10 cellular contexts compared by ENCODE assay signal in the genomic region with DNA sequence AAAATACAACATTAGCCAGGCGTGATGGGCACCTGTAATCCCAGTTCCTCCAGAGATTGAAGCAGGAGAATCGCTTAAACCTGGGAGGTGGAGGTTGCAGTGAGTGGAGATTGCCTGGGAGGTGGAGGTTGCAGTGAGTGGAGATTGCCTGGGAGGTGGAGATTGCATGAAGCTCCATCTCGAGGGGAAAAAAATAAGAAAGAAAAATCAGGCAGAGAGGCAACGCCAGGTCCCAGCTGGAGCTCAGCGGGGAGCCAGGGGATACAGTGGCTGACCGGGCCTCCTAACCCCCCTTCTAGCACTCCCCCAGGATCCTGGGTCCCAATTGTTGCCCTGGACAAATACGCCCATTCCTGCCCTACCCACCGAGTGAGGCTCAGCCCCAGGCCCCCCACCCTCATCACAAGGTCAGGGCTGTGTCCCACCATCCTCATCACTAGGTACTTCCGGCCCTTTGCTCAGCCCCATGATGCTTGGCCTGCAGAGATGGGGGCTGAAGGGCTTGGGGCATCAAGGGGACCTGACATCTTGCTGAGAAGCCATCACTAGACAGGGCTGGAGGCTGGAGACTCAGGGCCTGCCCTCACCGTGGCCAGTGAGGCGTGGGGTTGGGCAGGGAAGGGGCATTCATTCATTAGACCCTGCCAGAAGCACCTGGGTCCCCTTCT. TPM values are rescaled to one million over a fixed set of nuclear protein-coding genes. Genes with fewer than 3 reads are reported as not detected.
DNase-seq lines count a peak whose midpoint lies in the region; ATAC-seq and TF ChIP-seq lines count a peak whose summit lies in the region.
"Had no signal": no experiment of that assay in that cellular context is flagged by ENCODE, and none has a peak within 500 bp of the region (broad histone marks: within the 10 kb centered on the region; RNA-seq: fewer than 3 reads in every experiment).

No MANE protein-coding gene starts in this region.

- H3K4me3 ChIP-seq in right atrium auricular region (peak overlapping the region; percentile 93 to 97), adipocyte (ENCODE audit: low read length) (peak overlapping the region; percentile 88), mononuclear cell (ENCODE audit: low read length) (peak overlapping the region; percentile 73)

- no peak for DNase-seq in right atrium auricular region (ENCODE audit: low spot score)
- DNase-seq in left ventricle myocardium superior = no peak
- no peak for DNase-seq in adipocyte (ENCODE audit: low read depth)
- no peak for DNase-seq in GM03348 (ENCODE audit: low spot score)
- DNase-seq in NCI-H526 (lab: John Stamatoyannopoulos, UW) = no peak
- DNase-seq in DMS 273 treated with DMSO at 0.1 percent for 48 hours (lab: John Stamatoyannopoulos, UW) = no peak
- DNase-seq: activated CD4-positive, alpha-beta T cell treated with anti-CD3 and anti-CD28 coated beads for 48 hours; NCI-H2029 treated with DMSO at 0.1 percent for 48 hours had no signal

- TF ChIP-seq CTCF in right atrium auricular region (IDR thresholded peaks at IDR 0.05) = no peak

- H3K9me3 ChIP-seq in right atrium auricular region (no peaks in the 10 kb centered on the region), adipocyte (ENCODE audit: control insufficient read depth, low read length) (no peaks in the 10 kb centered on the region), mononuclear cell (ENCODE audit: low read depth, low read length) (no peaks in the 10 kb centered on the region)

- H3K36me3 ChIP-seq in right atrium auricular region = peaks cover 37% of the 10 kb centered on the region
- H3K36me3 ChIP-seq in adipocyte (ENCODE audit: control insufficient read depth, insufficient read depth, low read length, severe bottlenecking) = peaks cover 42% of the 10 kb centered on the region

- H3K4me1 ChIP-seq in right atrium auricular region (peaks cover 0 to 53% of the 10 kb centered on the region in 2 donors), adipocyte (ENCODE audit: control insufficient read depth, insufficient read depth, low read length) (peaks cover 15% of the 10 kb centered on the region), mononuclear cell (ENCODE audit: insufficient read depth, low read length) (peaks cover 54% of the 10 kb centered on the region)

- intact Hi-C loops in left ventricle myocardium superior (cut with micrococcal nuclease) = loop anchor here (10.0 kb wide), 1 partner anchor 142 kb away; no protein-coding TSS in a partner anchor

- H3K27me3 ChIP-seq in right atrium auricular region = no peaks in the 10 kb centered on the region
- H3K27me3 ChIP-seq in adipocyte (replicated peaks; ENCODE audit: control insufficient read depth, insufficient read depth, low read length) = no peaks in the 10 kb centered on the region
- H3K27me3 ChIP-seq in mononuclear cell (ENCODE audit: insufficient read depth, low read length) = no peaks in the 10 kb centered on the region

- no peak for ATAC-seq in left ventricle myocardium superior
- no peak for ATAC-seq in GM19328 (IDR thresholded peaks at IDR 0.05; ENCODE audit: unreplicated experiment)

- peak overlapping the region; percentile 87 for H3K9ac ChIP-seq in adipocyte (ENCODE audit: low read length)

- no peak overlapping the region for H3K27ac ChIP-seq in right atrium auricular region

RNA-seq across cellular contexts. Expression of gene OGFR, which starts 1.9 kb away (rescaled TPM):
- total RNA-seq in right atrium auricular region = 10 to 100 TPM; 17.3 to 31.2 TPM
- total RNA-seq in left ventricle myocardium superior = 21.0 TPM
- total RNA-seq in mononuclear cell = 51.5 TPM

RNA-seq across cellular contexts. Expression of gene MRGBP, which starts 10.2 kb away (rescaled TPM):
- total RNA-seq in right atrium auricular region (10 to 100 TPM in 1 of 2 donors, 1 to 10 TPM in 1; 8.4 to 11.1 TPM), left ventricle myocardium superior (11.1 TPM), mononuclear cell (10.3 TPM)

RNA-seq across cellular contexts. Expression of gene COL9A3, which starts 10.3 kb away (rescaled TPM):
- total RNA-seq in right atrium auricular region = 1 to 10 TPM; 4.2 to 5.7 TPM
- total RNA-seq in left ventricle myocardium superior = 2.9 TPM
- total RNA-seq in mononuclear cell = not detected

RNA-seq across cellular contexts. Expression of gene TCFL5, which starts 55.1 kb away (rescaled TPM):
- total RNA-seq in right atrium auricular region (1 to 10 TPM; 4.8 to 6.4 TPM), left ventricle myocardium superior (6.1 TPM), mononuclear cell (3.8 TPM)
